Comparison of ENCODE assay signal across 9 cellular contexts in genomic region chr22:38114484-38115398, GRCh38. TPM values are rescaled to one million over a fixed set of nuclear protein-coding genes. Genes with fewer than 3 reads are reported as not detected.
DNase-seq lines count a peak whose midpoint lies in the region; ATAC-seq and TF ChIP-seq lines count a peak whose summit lies in the region.
"Had no signal": no experiment of that assay in that cellular context is flagged by ENCODE, and none has a peak within 500 bp of the region (broad histone marks: within the 10 kb centered on the region; RNA-seq: fewer than 3 reads in every experiment).

No MANE protein-coding gene starts in this region.

- peaks cover 2% of the 10 kb centered on the region for H3K4me1 Mint-ChIP-seq in CD8-positive, alpha-beta T cell (ENCODE audit: low read depth)
- no peaks in the 10 kb centered on the region for H3K4me1 Mint-ChIP-seq in activated T-cell treated with anti-CD3 and anti-CD28 coated beads, Interleukin-2, amount 50 U/mL, for 24 hours (ENCODE audit: low read depth)
- H3K4me1 Mint-ChIP-seq in naive thymus-derived CD8-positive, alpha-beta T cell, result peaks cover 0 to 8% (median 6%) of the 10 kb centered on the region in 4 donors

- TF ChIP-seq CTCF in CD8-positive, alpha-beta T cell (IDR thresholded peaks at IDR 0.05), result peak; percentile 84
- peak; percentile 93 for TF ChIP-seq CTCF in Panc1 (IDR thresholded peaks at IDR 0.05)
- TF ChIP-seq CTCF in esophagus muscularis mucosa (IDR thresholded peaks at IDR 0.05), result peak; percentile 84 to 98 (median 90)

- intact Hi-C loops in CD8-positive, alpha-beta T cell (cut with DNase I, micrococcal nuclease), result loop anchor here (1.0 to 5.0 kb wide), 3 partner anchors 116 to 239 kb away; no protein-coding TSS in a partner anchor
- intact Hi-C loops in Panc1 (cut with micrococcal nuclease; ENCODE audit: unreplicated experiment) (no loop called here), esophagus muscularis mucosa (cut with DNase I) (loop anchor here (5.0 to 10.0 kb wide), 2 partner anchors 120 to 238 kb away; no protein-coding TSS in a partner anchor)

- DNase-seq in CD8-positive, alpha-beta T cell, result peak; percentile 61 to 85 (median 73)
- DNase-seq in HT1080 (ENCODE audit: low read depth) (peak; percentile 74), Panc1 (ENCODE audit: low read depth, low spot score) (no peak), esophagus muscularis mucosa (ENCODE audit: extremely low spot score) (peak; percentile 94)
- peak; percentile 87 for DNase-seq in activated T-cell treated with anti-CD3 and anti-CD28 coated beads, Interleukin-2, amount 50 U/mL, for 24 hours
- DNase-seq in naive thymus-derived CD8-positive, alpha-beta T cell, result peak; percentile 37 to 81 (median 70)
- DNase-seq in stimulated activated CD8-positive, alpha-beta memory T cell treated with anti-CD3 and anti-CD28 coated beads, Interleukin-7, amount 100 ng/mL, for 4 hours (ENCODE audit: low read depth in 2 of 2), result peak; percentile 30 to 63

- H3K27ac Mint-ChIP-seq in CD8-positive, alpha-beta T cell, result no peak overlapping the region
- H3K27ac Mint-ChIP-seq in activated T-cell treated with anti-CD3 and anti-CD28 coated beads, Interleukin-2, amount 50 U/mL, for 24 hours, result no peak overlapping the region
- peak overlapping the region in 2 of 10 donors; percentile 51 to 90 for H3K27ac Mint-ChIP-seq in naive thymus-derived CD8-positive, alpha-beta T cell
- H3K27ac Mint-ChIP-seq: IgD-negative memory B cell had no signal

- peak; percentile 95 for ATAC-seq in CD8-positive, alpha-beta T cell
- peak; percentile 97 for ATAC-seq in Panc1
- ATAC-seq in naive thymus-derived CD8-positive, alpha-beta T cell, result peak; percentile 90 to 93
- no peak for ATAC-seq in GM21515 (IDR thresholded peaks at IDR 0.05; ENCODE audit: unreplicated experiment)

- no peaks in the 10 kb centered on the region for H3K9me3 ChIP-seq in CD8-positive, alpha-beta T cell (ENCODE audit: low read length)
- no peaks in the 10 kb centered on the region for H3K9me3 ChIP-seq in Panc1 (ENCODE audit: control insufficient read depth, insufficient read depth, low read depth, low read length)
- no peaks in the 10 kb centered on the region for H3K9me3 ChIP-seq in esophagus muscularis mucosa

- TF ChIP-seq POLR2A in esophagus muscularis mucosa (IDR thresholded peaks at IDR 0.05; ENCODE audit: low read depth), result no peak

- H3K9me3 Mint-ChIP-seq in CD8-positive, alpha-beta T cell, result no peaks in the 10 kb centered on the region
- no peaks in the 10 kb centered on the region for H3K9me3 Mint-ChIP-seq in activated T-cell treated with anti-CD3 and anti-CD28 coated beads, Interleukin-2, amount 50 U/mL, for 24 hours
- H3K9me3 Mint-ChIP-seq in naive thymus-derived CD8-positive, alpha-beta T cell, result no peaks in the 10 kb centered on the region
- H3K9me3 Mint-ChIP-seq: IgD-negative memory B cell had no signal

- CTCF ChIA-PET in CD8-positive, alpha-beta T cell (lab: Charles Lee), result interaction anchor here (0.5 to 3.9 kb wide), 30 partner anchors 8 to 191 kb away, joined by 3 to 29 read pairs (median 4); partner anchors contain the start of genes MAFF, SLC16A8 and TMEM184B
- CTCF ChIA-PET in Panc1 (lab: Charles Lee), result interaction anchor here (0.5 to 1.1 kb wide), 5 partner anchors 11 to 284 kb away, joined by 3 to 8 read pairs (median 3); no protein-coding TSS in a partner anchor

- no peak overlapping the region for H3K27ac ChIP-seq in CD8-positive, alpha-beta T cell (ENCODE audit: low read depth, low read length)
- H3K27ac ChIP-seq in Panc1 (ENCODE audit: low read length), result no peak overlapping the region
- no peak overlapping the region for H3K27ac ChIP-seq in esophagus muscularis mucosa (replicated peaks in 1 of 4)

- no peaks in the 10 kb centered on the region for H3K36me3 ChIP-seq in CD8-positive, alpha-beta T cell (ENCODE audit: insufficient read depth, low read length)
- H3K36me3 ChIP-seq in Panc1 (ENCODE audit: control insufficient read depth, insufficient read depth, low read length), result no peaks in the 10 kb centered on the region
- peaks cover 0 to 31% (median 13%) of the 10 kb centered on the region in 4 donors for H3K36me3 ChIP-seq in esophagus muscularis mucosa

- POLR2A ChIA-PET in CD8-positive, alpha-beta T cell (lab: Charles Lee), result interaction anchor here (0.5 kb wide), 1 partner anchor 86 kb away, joined by 5 read pairs; no protein-coding TSS in a partner anchor
- POLR2A ChIA-PET in Panc1 (lab: Charles Lee), result no interaction called here
- POLR2A ChIA-PET in naive thymus-derived CD8-positive, alpha-beta T cell (lab: Charles Lee), result interaction anchor here (0.5 to 0.6 kb wide), 2 partner anchors 27 to 84 kb away, joined by 3 read pairs; no protein-coding TSS in a partner anchor

- no peaks in the 10 kb centered on the region for H3K27me3 Mint-ChIP-seq in CD8-positive, alpha-beta T cell (ENCODE audit: low read depth)
- no peaks in the 10 kb centered on the region for H3K27me3 Mint-ChIP-seq in activated T-cell treated with anti-CD3 and anti-CD28 coated beads, Interleukin-2, amount 50 U/mL, for 24 hours
- no peaks in the 10 kb centered on the region for H3K27me3 Mint-ChIP-seq in naive thymus-derived CD8-positive, alpha-beta T cell
- H3K27me3 Mint-ChIP-seq: IgD-negative memory B cell had no signal

- no peak for TF ChIP-seq EP300 in esophagus muscularis mucosa (IDR thresholded peaks at IDR 0.05)

- no peak overlapping the region for H3K4me3 ChIP-seq in CD8-positive, alpha-beta T cell (ENCODE audit: low read depth, low read length)
- H3K4me3 ChIP-seq in Panc1 (ENCODE audit: low read depth in 2 of 2, low read length in 2 of 2) (no peak overlapping the region), esophagus muscularis mucosa (no peak overlapping the region)

- 47% methylated on average over 17 of the region's 32 CpGs for WGBS in esophagus muscularis mucosa

- H3K27me3 ChIP-seq in CD8-positive, alpha-beta T cell (ENCODE audit: insufficient read depth, low read length), result no peaks in the 10 kb centered on the region
- H3K27me3 ChIP-seq in Panc1 (ENCODE audit: control insufficient read depth, insufficient read depth, low read length) (no peaks in the 10 kb centered on the region), esophagus muscularis mucosa (no peaks in the 10 kb centered on the region)

- BruUV-seq in Panc1 (replicated peaks; lab: Mats Ljungman, UMichigan), result no TSS peak

- peaks cover 26% of the 10 kb centered on the region for H3K36me3 Mint-ChIP-seq in CD8-positive, alpha-beta T cell
- peaks cover 18% of the 10 kb centered on the region for H3K36me3 Mint-ChIP-seq in activated T-cell treated with anti-CD3 and anti-CD28 coated beads, Interleukin-2, amount 50 U/mL, for 24 hours (ENCODE audit: low read depth)
- peaks cover 0 to 13% (median 3%) of the 10 kb centered on the region in 3 donors for H3K36me3 Mint-ChIP-seq in naive thymus-derived CD8-positive, alpha-beta T cell

- in situ Hi-C loops in Panc1 (cut with HindIII; ENCODE audit: low pct_unique_long_range_greater_than_20kb, low sequenced_read_pairs), result no loop called here

- no peaks in the 10 kb centered on the region for H3K4me1 ChIP-seq in CD8-positive, alpha-beta T cell (ENCODE audit: insufficient read depth, low read length)
- H3K4me1 ChIP-seq in Panc1 (ENCODE audit: control insufficient read depth, insufficient read depth, low read length) (no peaks in the 10 kb centered on the region), esophagus muscularis mucosa (peaks cover 7 to 12% (median 9%) of the 10 kb centered on the region in 4 donors)

- no peak overlapping the region for H3K4me3 Mint-ChIP-seq in CD8-positive, alpha-beta T cell
- no peak overlapping the region for H3K4me3 Mint-ChIP-seq in activated T-cell treated with anti-CD3 and anti-CD28 coated beads, Interleukin-2, amount 50 U/mL, for 24 hours
- H3K4me3 Mint-ChIP-seq in naive thymus-derived CD8-positive, alpha-beta T cell, result no peak overlapping the region
- H3K4me3 Mint-ChIP-seq: IgD-negative memory B cell had no signal

RNA-seq across cellular contexts. Expression of gene BAIAP2L2, which starts 4.3 kb away (rescaled TPM):
- under 1 TPM; 0.60 to 0.61 TPM for total RNA-seq in CD8-positive, alpha-beta T cell
- total RNA-seq in HT1080 (2014; rRNA removed; shearing (Covaris generic)), result not detected in 2 replicates
- polyA plus RNA-seq in HT1080 (2015; cell fraction: cytosol; rRNA removed), result 0.03 and 0.07 TPM in 2 replicates
- 0.39 and 0.80 TPM in 2 replicates for polyA plus RNA-seq in HT1080 (2015; cell fraction: nucleus; rRNA removed)
- total RNA-seq in Panc1 (2021; ENCODE audit: unreplicated experiment), result 0.18 TPM
- polyA plus RNA-seq in Panc1 (2012; ENCODE audit: insufficient read length), result 0.51 TPM
- total RNA-seq in esophagus muscularis mucosa, result 1 to 10 TPM in 1 of 4 donors, under 1 TPM in 3; 0.13 to 1.1 (median 0.58) TPM
- total RNA-seq in naive thymus-derived CD8-positive, alpha-beta T cell, result 1 to 10 TPM; 2.2 to 2.7 TPM
- polyA plus RNA-seq in naive thymus-derived CD8-positive, alpha-beta T cell, result not detected
- polyA plus RNA-seq: IgD-negative memory B cell had no signal

RNA-seq across cellular contexts. Expression of gene SLC16A8, which starts 30.8 kb away (rescaled TPM):
- not detected for total RNA-seq in CD8-positive, alpha-beta T cell
- total RNA-seq in HT1080 (2014; rRNA removed; shearing (Covaris generic)), result not detected in 2 replicates
- polyA plus RNA-seq in HT1080 (2015; cell fraction: cytosol; rRNA removed), result not detected in 2 replicates
- polyA plus RNA-seq in HT1080 (2015; cell fraction: nucleus; rRNA removed), result not detected in 2 replicates
- total RNA-seq in Panc1 (2021; ENCODE audit: unreplicated experiment) (not detected), esophagus muscularis mucosa (under 1 TPM in 3 of 4 donors, not detected in 1; 0.29 to 0.65 (median 0.33) TPM)
- polyA plus RNA-seq in Panc1 (2012; ENCODE audit: insufficient read length), result 0.44 TPM
- total RNA-seq in naive thymus-derived CD8-positive, alpha-beta T cell, result not detected
- not detected for polyA plus RNA-seq in naive thymus-derived CD8-positive, alpha-beta T cell
- polyA plus RNA-seq: IgD-negative memory B cell had no signal

RNA-seq across cellular contexts. Expression of gene PICK1, which starts 57.5 kb away (rescaled TPM):
- total RNA-seq in CD8-positive, alpha-beta T cell, result 10 to 100 TPM; 23.1 to 24.8 TPM
- 25.4 and 27.0 TPM in 2 replicates for total RNA-seq in HT1080 (2014; rRNA removed; shearing (Covaris generic))
- 16.6 and 19.0 TPM in 2 replicates for polyA plus RNA-seq in HT1080 (2015; cell fraction: cytosol; rRNA removed)
- 54.3 and 62.1 TPM in 2 replicates for polyA plus RNA-seq in HT1080 (2015; cell fraction: nucleus; rRNA removed)
- 21.3 TPM for total RNA-seq in Panc1 (2021; ENCODE audit: unreplicated experiment)
- polyA plus RNA-seq in Panc1 (2012; ENCODE audit: insufficient read length), result 25.8 TPM
- 10 to 100 TPM; 23.3 to 36.1 (median 31.1) TPM for total RNA-seq in esophagus muscularis mucosa
- total RNA-seq in naive thymus-derived CD8-positive, alpha-beta T cell, result 10 to 100 TPM; 24.1 to 28.8 TPM
- polyA plus RNA-seq in naive thymus-derived CD8-positive, alpha-beta T cell, result 1 to 10 TPM; 4.5 to 7.7 (median 6.6) TPM
